In the genomic region with DNA sequence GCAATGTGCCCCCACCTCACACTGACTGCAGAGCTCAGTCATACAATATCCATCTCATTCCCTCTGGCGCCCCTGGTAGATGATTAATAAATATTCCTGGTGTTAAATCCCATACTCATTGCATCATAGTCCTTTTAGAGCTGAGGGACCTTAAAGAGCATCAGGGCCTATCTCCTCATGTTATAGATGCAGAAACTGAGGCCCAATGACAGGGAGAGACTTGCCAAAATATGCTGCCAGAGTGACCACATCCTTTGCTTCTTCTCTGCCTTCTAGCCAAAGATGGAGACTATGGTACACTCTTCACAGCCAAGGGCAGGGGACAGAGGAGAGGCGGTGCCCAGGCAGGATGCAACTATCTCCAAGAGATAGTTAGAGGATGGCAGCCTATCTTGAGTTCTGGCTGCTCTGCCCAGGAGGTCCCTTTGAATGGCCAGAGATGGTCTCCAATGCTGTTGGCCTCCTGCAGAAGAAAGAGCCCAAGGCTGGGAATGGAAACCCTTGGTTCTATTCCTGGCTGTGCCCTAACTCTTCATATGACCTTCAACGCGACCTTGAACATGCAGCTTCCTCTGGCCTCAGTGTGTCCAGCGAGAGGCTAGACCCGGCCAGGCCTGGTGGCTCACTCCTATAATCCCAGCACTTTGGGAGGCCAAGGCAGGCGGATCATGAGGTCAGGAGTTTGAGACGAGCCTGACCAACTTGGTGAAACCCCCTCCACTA, we compare ENCODE assay signal across 14 cellular contexts. TPM values are rescaled to one million over a fixed set of nuclear protein-coding genes. Genes with fewer than 3 reads are reported as not detected.
DNase-seq lines count a peak whose midpoint lies in the region; ATAC-seq and TF ChIP-seq lines count a peak whose summit lies in the region.
"Had no signal": no experiment of that assay in that cellular context is flagged by ENCODE, and none has a peak within 500 bp of the region (broad histone marks: within the 10 kb centered on the region; RNA-seq: fewer than 3 reads in every experiment).

No MANE protein-coding gene starts in this region.

- H3K4me1 ChIP-seq in lung (ENCODE audit: control insufficient read depth in 2 of 2, insufficient read depth in 2 of 2, low read length in 2 of 2), result peaks cover 8 to 13% of the 10 kb centered on the region in 2 donors
- peaks cover 6 to 62% (median 42%) of the 10 kb centered on the region in 4 donors for H3K4me1 ChIP-seq in stomach
- H3K4me1 ChIP-seq: foreskin keratinocyte had no signal

- H3K4me1 Mint-ChIP-seq in chondrocyte (ENCODE audit: low read depth), result peaks cover 99% of the 10 kb centered on the region
- H3K4me1 Mint-ChIP-seq in immature natural killer cell, result no peaks in the 10 kb centered on the region
- H3K4me1 Mint-ChIP-seq: natural killer cell had no signal

- H3K27me3 ChIP-seq in lung (ENCODE audit: control insufficient read depth, insufficient read depth) (no peaks in the 10 kb centered on the region), stomach (no peaks in the 10 kb centered on the region), MG63 (no peaks in the 10 kb centered on the region)

- TF ChIP-seq CTCF in chondrocyte (IDR thresholded peaks at IDR 0.05), result no peak
- TF ChIP-seq CTCF in lung (IDR thresholded peaks at IDR 0.05; ENCODE audit: control extremely low read depth, extremely low read depth), result no peak
- TF ChIP-seq CTCF in stomach (IDR thresholded peaks at IDR 0.05), result no peak

- peak; percentile 48 for DNase-seq in EL
- no peak for DNase-seq in chondrocyte (ENCODE audit: low spot score)
- no peak for DNase-seq in lung (ENCODE audit: low spot score)
- DNase-seq in stomach, result no peak
- no peak for DNase-seq in MG63
- DNase-seq in immature natural killer cell, result no peak
- no peak for DNase-seq in NCI-H748 treated with DMSO at 0.1 percent for 48 hours (lab: John Stamatoyannopoulos, UW)
- DNase-seq in NCI-H526 (lab: John Stamatoyannopoulos, UW), result no peak
- DNase-seq: dermis blood vessel endothelial cell, DMS79 treated with DMSO at 0.1 percent for 48 hours, foreskin keratinocyte, natural killer cell, NCI-H1092 had no signal

- no peaks in the 10 kb centered on the region for H3K36me3 ChIP-seq in lung (ENCODE audit: control insufficient read depth in 2 of 2, insufficient read depth in 2 of 2, low read length in 2 of 2)
- H3K36me3 ChIP-seq in stomach, result peaks cover 0 to 77% (median 4%) of the 10 kb centered on the region in 4 donors
- no peaks in the 10 kb centered on the region for H3K36me3 ChIP-seq in MG63

- H3K36me3 Mint-ChIP-seq in chondrocyte (ENCODE audit: low read depth) (peaks cover 66% of the 10 kb centered on the region), immature natural killer cell (no peaks in the 10 kb centered on the region)
- H3K36me3 Mint-ChIP-seq: natural killer cell had no signal

- H3K4me3 Mint-ChIP-seq in chondrocyte (ENCODE audit: unreplicated experiment) (peak overlapping the region; percentile 100), immature natural killer cell (no peak overlapping the region)
- H3K4me3 Mint-ChIP-seq: natural killer cell had no signal

- no peaks in the 10 kb centered on the region for H3K9me3 Mint-ChIP-seq in chondrocyte (ENCODE audit: low read depth)
- H3K9me3 Mint-ChIP-seq in immature natural killer cell, result no peaks in the 10 kb centered on the region
- H3K9me3 Mint-ChIP-seq: natural killer cell had no signal

- TF ChIP-seq EP300 in stomach (IDR thresholded peaks at IDR 0.05), result no peak

- no peaks in the 10 kb centered on the region for H3K9me3 ChIP-seq in lung (ENCODE audit: control insufficient read depth in 2 of 2, insufficient read depth in 1 of 2, low read length in 1 of 2)
- no peaks in the 10 kb centered on the region for H3K9me3 ChIP-seq in stomach
- no peaks in the 10 kb centered on the region for H3K9me3 ChIP-seq in MG63

- no peak overlapping the region for H3K4me3 ChIP-seq in lung
- H3K4me3 ChIP-seq in stomach, result peak overlapping the region; percentile 46 to 63 (median 59)
- H3K4me3 ChIP-seq in MG63, result no peak overlapping the region

- H3K27ac Mint-ChIP-seq in chondrocyte (ENCODE audit: unreplicated experiment) (peak overlapping the region; percentile 96), immature natural killer cell (no peak overlapping the region)
- H3K27ac Mint-ChIP-seq: natural killer cell had no signal

- TF ChIP-seq POLR2A in stomach (IDR thresholded peaks at IDR 0.05), result no peak

- 80 to 93% methylated on average over 8 of the region's 8 CpGs for WGBS in lung, 2 donors
- WGBS in stomach, 5 donors, result 68 to 79% (median 74%) methylated on average over 7 to 8 of the region's 8 CpGs

- no peak for ATAC-seq in lung (ENCODE audit: insufficient read depth, low FRiP score)
- ATAC-seq: foreskin keratinocyte, natural killer cell had no signal

- intact Hi-C loops in stomach (cut with DNase I; ENCODE audit: low total_unique reads), result no loop called here

- no peaks in the 10 kb centered on the region for H3K27me3 Mint-ChIP-seq in chondrocyte (ENCODE audit: low read depth)
- H3K27me3 Mint-ChIP-seq in immature natural killer cell (ENCODE audit: low read depth in 3 of 3), result peaks cover 0 to 1% (median 0%) of the 10 kb centered on the region in 3 donors

- H3K27ac ChIP-seq in lung (ENCODE audit: low read depth in 1 of 2, low read length in 1 of 2) (peak overlapping the region; percentile 37 to 70), stomach (peak overlapping the region; percentile 14 to 95 (median 89))
- H3K27ac ChIP-seq: foreskin keratinocyte had no signal

RNA-seq across cellular contexts. Expression of gene IL17B, which starts 36.3 kb away (rescaled TPM):
- 1.1 to 4.6 TPM (median 3.4 TPM) in 3 replicates for total RNA-seq in chondrocyte
- 1 to 10 TPM in 1 of 2 donors, under 1 TPM in 1; 0.34 to 1.3 TPM for total RNA-seq in lung
- polyA plus RNA-seq in lung, result under 1 TPM; 0.26 to 0.44 TPM
- total RNA-seq in stomach, result 10 to 100 TPM in 1 of 5 donors, 1 to 10 TPM in 1, not detected in 3; 1.7 to 31.0 TPM
- 1 to 10 TPM in 2 of 3 donors, under 1 TPM in 1; 0.56 to 5.6 (median 1.8) TPM for polyA plus RNA-seq in stomach
- not detected in 2 replicates for total RNA-seq in MG63 (2014; rRNA removed; shearing (Covaris generic); ENCODE audit: low replicate concordance)
- polyA plus RNA-seq in immature natural killer cell, result not detected
- total RNA-seq: dermis blood vessel endothelial cell, foreskin keratinocyte, natural killer cell had no signal
- polyA plus RNA-seq: foreskin keratinocyte, keratinocyte had no signal

RNA-seq across cellular contexts. Expression of gene PCYOX1L, which starts 57.6 kb away (rescaled TPM):
- total RNA-seq in chondrocyte (7.1 to 11.1 TPM (median 7.3 TPM) in 3 replicates), lung (1 to 10 TPM; 7.9 to 9.3 TPM), stomach (10 to 100 TPM in 1 of 5 donors, 1 to 10 TPM in 3, not detected in 1; 3.0 to 13.4 (median 4.3) TPM)
- polyA plus RNA-seq in lung (1 to 10 TPM; 4.8 to 6.8 TPM), stomach (1 to 10 TPM; 2.1 to 5.2 (median 2.3) TPM), immature natural killer cell (1 to 10 TPM; 3.7 to 8.7 (median 6.8) TPM)
- total RNA-seq in MG63 (2014; rRNA removed; shearing (Covaris generic); ENCODE audit: low replicate concordance), result 6.4 and 16.6 TPM in 2 replicates

Comparison
In these comparisons a context has a peak if more than half of its experiments do, and no peak if none do; other contexts are left out.
1. H3K4me3 ChIP-seq: peak in stomach (4 of 4); none in lung (single experiment) and MG63 (single experiment).